6 cellular contexts compared by ENCODE assay signal in the genomic region with DNA sequence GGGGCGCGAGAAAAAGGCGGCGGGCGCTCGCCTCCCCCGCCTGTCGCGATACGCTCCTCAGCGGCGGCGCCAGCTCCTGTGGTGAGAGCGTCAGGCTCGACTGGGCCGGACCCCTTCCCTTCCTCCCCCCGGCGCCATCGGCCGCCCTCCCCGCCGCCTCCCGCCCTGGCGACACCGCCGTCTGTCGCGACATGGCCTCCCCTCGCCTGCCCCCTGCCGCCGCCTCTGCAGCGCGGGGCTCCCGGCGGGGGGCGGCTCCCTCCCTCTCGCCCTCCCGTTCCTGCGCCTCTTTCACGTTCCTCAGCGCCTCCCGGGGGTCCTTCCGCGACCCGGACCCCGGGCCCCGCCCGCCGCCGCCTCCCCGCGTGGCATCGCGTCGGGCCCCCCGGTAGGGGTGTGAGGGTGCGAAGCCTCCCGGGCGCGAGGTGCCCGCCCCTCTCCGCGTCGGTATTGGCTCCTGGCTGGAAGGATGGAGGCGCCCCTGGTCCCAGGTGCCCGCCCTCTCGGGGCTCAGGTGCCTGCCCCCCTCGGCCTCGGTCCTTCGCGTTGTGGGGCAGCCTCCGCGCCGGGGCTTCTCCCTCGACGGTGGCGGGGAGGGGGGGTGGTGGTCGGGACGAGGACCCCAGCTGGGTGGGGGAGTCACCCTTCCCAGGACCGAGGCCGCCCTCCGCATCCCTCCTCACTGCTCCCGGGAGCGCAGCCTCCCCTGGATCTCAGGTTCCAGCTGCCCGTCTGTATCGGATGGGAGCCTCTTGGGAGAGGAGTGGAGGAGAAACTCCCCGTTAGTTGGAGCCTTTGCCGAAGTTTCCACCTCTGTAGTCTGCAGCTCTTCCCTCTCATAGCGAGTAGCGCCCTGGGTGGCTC. TPM values are rescaled to one million over a fixed set of nuclear protein-coding genes. Genes with fewer than 3 reads are reported as not detected.
DNase-seq lines count a peak whose midpoint lies in the region; TF ChIP-seq lines count a peak whose summit lies in the region.

No MANE protein-coding gene starts in this region.

- CTCF ChIA-PET in Calu3 (lab: Charles Lee), result interaction anchor here (1.2 kb wide), 1 partner anchor 19 kb away, joined by 3 read pairs; no protein-coding TSS in a partner anchor

- BruUV-seq in Calu3 (replicated peaks; lab: Mats Ljungman, UMichigan), result no TSS peak

- peak overlapping the region; percentile 84 for H3K4me3 Mint-ChIP-seq in Calu3 (ENCODE audit: low read depth, unreplicated experiment)
- peak overlapping the region; percentile 89 for H3K4me3 Mint-ChIP-seq in stimulated activated naive CD8-positive, alpha-beta T cell treated with anti-CD3 and anti-CD28 coated beads, Interleukin-15, Interleukin-2, amounts not matched to agents 100 ng/mL and 50 ng/mL, for 24 hours

- peak overlapping the region; percentile 81 to 86 for H3K4me3 ChIP-seq in foreskin fibroblast (ENCODE audit: low read depth in 1 of 2, low read length in 2 of 2)

- intact Hi-C loops in Calu3 (cut with micrococcal nuclease; ENCODE audit: unreplicated experiment), result loop anchor here (1.0 kb wide), 1 partner anchor 21 kb away; the partner anchor contains the start of gene LENG1

- peak overlapping the region; percentile 97 for H3K27ac Mint-ChIP-seq in Calu3 (ENCODE audit: unreplicated experiment)
- H3K27ac Mint-ChIP-seq in stimulated activated naive CD8-positive, alpha-beta T cell treated with anti-CD3 and anti-CD28 coated beads, Interleukin-15, Interleukin-2, amounts not matched to agents 100 ng/mL and 50 ng/mL, for 24 hours, result peak overlapping the region; percentile 97

- H3K27me3 Mint-ChIP-seq in Calu3 (ENCODE audit: unreplicated experiment), result peaks cover 13% of the 10 kb centered on the region
- no peaks in the 10 kb centered on the region for H3K27me3 Mint-ChIP-seq in stimulated activated naive CD8-positive, alpha-beta T cell treated with anti-CD3 and anti-CD28 coated beads, Interleukin-15, Interleukin-2, amounts not matched to agents 100 ng/mL and 50 ng/mL, for 24 hours

- peaks cover 72% of the 10 kb centered on the region for H3K36me3 Mint-ChIP-seq in Calu3 (ENCODE audit: insufficient read depth, unreplicated experiment)
- H3K36me3 Mint-ChIP-seq in stimulated activated naive CD8-positive, alpha-beta T cell treated with anti-CD3 and anti-CD28 coated beads, Interleukin-15, Interleukin-2, amounts not matched to agents 100 ng/mL and 50 ng/mL, for 24 hours (ENCODE audit: low read depth), result peaks cover 10% of the 10 kb centered on the region

- peaks cover 3% of the 10 kb centered on the region for H3K9me3 Mint-ChIP-seq in Calu3 (ENCODE audit: low read depth, unreplicated experiment)
- no peaks in the 10 kb centered on the region for H3K9me3 Mint-ChIP-seq in stimulated activated naive CD8-positive, alpha-beta T cell treated with anti-CD3 and anti-CD28 coated beads, Interleukin-15, Interleukin-2, amounts not matched to agents 100 ng/mL and 50 ng/mL, for 24 hours

- H3K4me1 Mint-ChIP-seq in Calu3 (ENCODE audit: low read depth, unreplicated experiment), result peaks cover 34% of the 10 kb centered on the region
- peaks cover 37% of the 10 kb centered on the region for H3K4me1 Mint-ChIP-seq in stimulated activated naive CD8-positive, alpha-beta T cell treated with anti-CD3 and anti-CD28 coated beads, Interleukin-15, Interleukin-2, amounts not matched to agents 100 ng/mL and 50 ng/mL, for 24 hours (ENCODE audit: low read depth)

- DNase-seq in Calu3, result peak; percentile 46
- peak in 4 of 5 experiments; percentile 17 to 55 (median 42) for DNase-seq in T-helper 2 cell
- peak in 1 of 2 donors; percentile 49 for DNase-seq in foreskin fibroblast
- no peak for DNase-seq in DMS114 treated with DMSO at 0.1 percent for 48 hours (lab: John Stamatoyannopoulos, UW; ENCODE audit: unreplicated experiment)
- no peak for DNase-seq in central memory CD4-positive, alpha-beta T cell

- TF ChIP-seq CTCF in Calu3 (IDR thresholded peaks at IDR 0.05; ENCODE audit: unreplicated experiment) (peak; percentile 36), foreskin fibroblast (IDR thresholded peaks at IDR 0.05; ENCODE audit: low read depth, low read length) (no peak)

RNA-seq across cellular contexts. Expression of gene CNOT3, which starts 0.6 kb away (rescaled TPM):
- 79.4 and 87.4 TPM in 2 replicates for total RNA-seq in Calu3 (2022)

RNA-seq across cellular contexts. Expression of gene LENG1, which starts 21.4 kb away (rescaled TPM):
- 9.9 and 10.7 TPM in 2 replicates for total RNA-seq in Calu3 (2022)

RNA-seq across cellular contexts. Expression of gene PRPF31, which starts 22.6 kb away (rescaled TPM):
- 106 TPM in 2 replicates for total RNA-seq in Calu3 (2022)

RNA-seq across cellular contexts. Expression of gene TFPT, which starts 22.7 kb away (rescaled TPM):
- total RNA-seq in Calu3 (2022), result 30.8 and 34.2 TPM in 2 replicates

RNA-seq across cellular contexts. Expression of gene TMC4, which starts 34.8 kb away (rescaled TPM):
- 157 and 166 TPM in 2 replicates for total RNA-seq in Calu3 (2022)

Comparison
In these comparisons a context has a peak if more than half of its experiments do, and no peak if none do; other contexts are left out.
1. DNase-seq: peak in Calu3 (single experiment) and T-helper 2 cell (4 of 5); none in DMS114 treated with DMSO at 0.1 percent for 48 hours (single experiment) and central memory CD4-positive, alpha-beta T cell (single experiment).